ENCODE assay signal across 8 cellular contexts in the genomic region with DNA sequence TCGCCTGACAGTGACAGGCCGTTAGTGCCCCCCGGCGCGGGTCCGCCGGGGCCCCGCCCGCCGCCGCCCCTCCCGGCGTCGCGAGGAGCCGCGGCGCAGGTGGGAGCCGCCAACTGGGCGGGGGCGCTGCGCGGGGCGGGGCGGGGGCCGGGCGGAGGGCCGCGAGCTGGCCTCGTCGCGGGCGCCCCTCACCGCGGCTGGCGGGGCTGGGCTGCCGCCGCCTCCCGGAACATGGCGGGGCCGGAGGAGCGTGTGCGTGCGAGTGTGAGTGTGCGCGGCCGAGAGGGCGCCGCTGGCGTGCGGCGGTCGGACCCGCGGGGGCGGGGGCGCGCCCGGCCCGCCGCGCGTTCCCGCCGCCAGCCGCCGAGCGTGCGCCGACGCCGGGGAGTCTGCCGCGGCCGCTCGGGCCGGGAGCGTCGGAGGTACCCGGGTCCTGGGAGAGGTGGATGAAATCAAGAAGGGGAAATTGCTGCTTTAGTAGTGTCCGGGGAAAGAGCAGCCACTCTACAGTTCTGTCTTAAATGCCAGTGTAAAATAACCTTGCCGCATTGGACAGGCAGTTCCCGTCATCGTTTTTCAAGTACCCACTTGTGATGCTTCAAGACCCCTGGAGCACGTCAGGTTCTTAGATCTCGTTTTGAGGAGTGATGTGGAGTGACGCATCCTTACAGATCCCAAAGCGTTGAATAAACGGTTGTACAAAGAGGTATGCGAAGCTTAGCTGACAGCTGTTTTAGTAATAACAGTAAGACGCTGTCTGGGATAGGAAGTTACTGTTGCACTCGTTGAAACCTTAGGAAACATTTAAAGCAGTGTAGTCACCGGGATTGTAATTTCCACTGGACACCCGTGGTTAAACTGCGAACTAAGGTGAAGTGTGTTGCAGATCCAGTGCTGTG. TPM values are rescaled to one million over a fixed set of nuclear protein-coding genes. Genes with fewer than 3 reads are reported as not detected.
DNase-seq lines count a peak whose midpoint lies in the region; ATAC-seq and TF ChIP-seq lines count a peak whose summit lies in the region.

No MANE protein-coding gene starts in this region.

- intact Hi-C loops in activated CD4-positive, alpha-beta T cell treated with anti-CD3 and anti-CD28 coated beads for 36 hours (cut with DNase I, micrococcal nuclease): loop anchor here (1.0 to 5.0 kb wide), 10 partner anchors 43 to 530 kb away; a partner anchor contains a TSS
- intact Hi-C loops in colonic mucosa (cut with DNase I) (loop anchor here (5.0 kb wide), 1 partner anchor 35 kb away; a partner anchor contains a TSS), left lung (cut with DNase I) (no loop called here)

- POLR2A ChIA-PET in AG04450 (lab: Yijun Ruan, JAX): interaction anchor here (0.7 to 2.2 kb wide), 9 partner anchors 9 to 211 kb away, joined by 3 to 11 read pairs (median 4); a partner anchor contains a TSS
- POLR2A ChIA-PET in activated CD4-positive, alpha-beta T cell treated with anti-CD3 and anti-CD28 coated beads for 36 hours (lab: Charles Lee): interaction anchor here (0.8 to 5.2 kb wide), 10 partner anchors 20 to 64 kb away, joined by 3 to 30 read pairs (median 6); a partner anchor contains a TSS

- H3K4me1 Mint-ChIP-seq in activated CD4-positive, alpha-beta T cell treated with anti-CD3 and anti-CD28 coated beads for 36 hours: peaks cover 61% of the 10 kb centered on the region

- peaks cover 49% of the 10 kb centered on the region for H3K36me3 Mint-ChIP-seq in activated CD4-positive, alpha-beta T cell treated with anti-CD3 and anti-CD28 coated beads for 36 hours (ENCODE audit: low read depth)

- H3K27me3 Mint-ChIP-seq in activated CD4-positive, alpha-beta T cell treated with anti-CD3 and anti-CD28 coated beads for 36 hours: no peaks in the 10 kb centered on the region

- H3K9me3 Mint-ChIP-seq in activated CD4-positive, alpha-beta T cell treated with anti-CD3 and anti-CD28 coated beads for 36 hours (ENCODE audit: low read depth): no peaks in the 10 kb centered on the region

- peak overlapping the region; percentile 92 for H3K27ac Mint-ChIP-seq in activated CD4-positive, alpha-beta T cell treated with anti-CD3 and anti-CD28 coated beads for 36 hours

- H3K4me1 ChIP-seq in colonic mucosa: peaks cover 11% of the 10 kb centered on the region
- peaks cover 20 to 77% of the 10 kb centered on the region in 2 donors for H3K4me1 ChIP-seq in left lung

- H3K4me3 ChIP-seq in AG04450 (ENCODE audit: low read depth, low read length) (peak overlapping the region; percentile 80), colonic mucosa (peak overlapping the region; percentile 65), left lung (peak overlapping the region; percentile 78 to 80)

- H3K27ac ChIP-seq in AG04450 (ENCODE audit: low read depth, low read length) (peak overlapping the region; percentile 98), colonic mucosa (peak overlapping the region; percentile 98), left lung (peak overlapping the region; percentile 99)

- no peaks in the 10 kb centered on the region for H3K27me3 ChIP-seq in AG04450 (ENCODE audit: control insufficient read depth, insufficient read depth, low read length)
- H3K27me3 ChIP-seq in colonic mucosa: no peaks in the 10 kb centered on the region
- no peaks in the 10 kb centered on the region for H3K27me3 ChIP-seq in left lung

- peak; percentile 11 for ATAC-seq in GM18870 (IDR thresholded peaks at IDR 0.05; ENCODE audit: unreplicated experiment)
- ATAC-seq in HG03103 (IDR thresholded peaks at IDR 0.05; ENCODE audit: low read depth, unreplicated experiment): peak; percentile 24
- ATAC-seq in activated CD4-positive, alpha-beta T cell treated with anti-CD3 and anti-CD28 coated beads for 36 hours: peak; percentile 33
- peak; percentile 21 for ATAC-seq in left lung

- H3K9ac ChIP-seq in colonic mucosa (ENCODE audit: low read depth in 2 of 2, low read length in 2 of 2): peak overlapping the region; percentile 85 to 92

- peak; percentile 82 for DNase-seq in AG04450 (ENCODE audit: low read depth, low spot score)
- peak; percentile 83 for DNase-seq in NCI-H345 (lab: John Stamatoyannopoulos, UW)
- DNase-seq in activated CD4-positive, alpha-beta T cell treated with anti-CD3 and anti-CD28 coated beads for 36 hours: peak; percentile 82
- DNase-seq in colonic mucosa: peak; percentile 54
- peak; percentile 67 to 91 for DNase-seq in left lung
- peak; percentile 69 for DNase-seq in stimulated activated CD4-positive, alpha-beta T cell treated with anti-CD3 and anti-CD28 coated beads, Interleukin-4, amount 100 ng/mL, for 24 hours

- CTCF ChIA-PET in AG04450 (lab: Charles Lee): no interaction called here
- CTCF ChIA-PET in activated CD4-positive, alpha-beta T cell treated with anti-CD3 and anti-CD28 coated beads for 36 hours (lab: Charles Lee): interaction anchor here (0.9 to 2.4 kb wide), 4 partner anchors 21 to 64 kb away, joined by 4 to 15 read pairs (median 5); no protein-coding TSS in a partner anchor

- H3K9me3 ChIP-seq in AG04450 (ENCODE audit: control insufficient read depth, insufficient read depth, low read length) (no peaks in the 10 kb centered on the region), colonic mucosa (no peaks in the 10 kb centered on the region), left lung (no peaks in the 10 kb centered on the region)

- H3K36me3 ChIP-seq in colonic mucosa (no peaks in the 10 kb centered on the region), left lung (peaks cover 0 to 25% of the 10 kb centered on the region in 2 donors)

- TF ChIP-seq CTCF in AG04450 (IDR thresholded peaks at IDR 0.05; ENCODE audit: low read depth, low read length) (no peak), colonic mucosa (IDR thresholded peaks at IDR 0.05) (no peak), left lung (IDR thresholded peaks at IDR 0.05) (no peak)

- H3K4me3 Mint-ChIP-seq in activated CD4-positive, alpha-beta T cell treated with anti-CD3 and anti-CD28 coated beads for 36 hours: peak overlapping the region; percentile 86

RNA-seq across cellular contexts. Expression of a gene that starts 0.8 kb away (rescaled TPM):
- polyA plus RNA-seq in AG04450 (2011; rRNA removed): 8.5 and 10.4 TPM in 2 replicates
- polyA minus RNA-seq in AG04450 (2011; rRNA and poly(A)+ RNA removed): 31.7 and 78.2 TPM in 2 replicates
- total RNA-seq in activated CD4-positive, alpha-beta T cell treated with anti-CD3 and anti-CD28 coated beads for 36 hours: 10 to 100 TPM; 57.5 to 96.0 TPM
- total RNA-seq in colonic mucosa (10 to 100 TPM; 27.9 to 55.7 TPM), left lung (10 to 100 TPM; 47.6 to 64.3 TPM)

RNA-seq across cellular contexts. Expression of a gene that starts 34.9 kb away (rescaled TPM):
- 163 and 207 TPM in 2 replicates for polyA plus RNA-seq in AG04450 (2011; rRNA removed)
- polyA minus RNA-seq in AG04450 (2011; rRNA and poly(A)+ RNA removed): 28.7 and 33.0 TPM in 2 replicates
- total RNA-seq in activated CD4-positive, alpha-beta T cell treated with anti-CD3 and anti-CD28 coated beads for 36 hours: 100 to 1,000 TPM; 331 to 372 TPM
- total RNA-seq in colonic mucosa (100 to 1,000 TPM; 175 to 203 TPM), left lung (100 to 1,000 TPM; 108 to 138 TPM)

Comparison
In these comparisons a context has a peak if more than half of its experiments do, and no peak if none do; other contexts are left out.
1. Peak in every context shown above with its lines: DNase-seq, ATAC-seq, H3K4me3 ChIP-seq and H3K27ac ChIP-seq.
2. intact Hi-C loops: an anchor here in activated CD4-positive, alpha-beta T cell treated with anti-CD3 and anti-CD28 coated beads for 36 hours (1.0 to 5.0 kb wide) and colonic mucosa (5.0 kb wide); none called in left lung.